Comparison of ENCODE assay signal across 8 cellular contexts in genomic region chr1:175193339-175193950, GRCh38. TPM values are rescaled to one million over a fixed set of nuclear protein-coding genes. Genes with fewer than 3 reads are reported as not detected.
DNase-seq lines count a peak whose midpoint lies in the region; ATAC-seq and TF ChIP-seq lines count a peak whose summit lies in the region.

No MANE protein-coding gene starts in this region.

- peak overlapping the region; percentile 48; the same call in 1 of the 2 replicates for H3K27ac ChIP-seq in MM.1S (ENCODE audit: low read length)

- peaks cover 26% of the 10 kb centered on the region for H3K36me3 Mint-ChIP-seq in dendritic cell treated with granulocyte-macrophage colony-stimulating factor and Interleukin-4, amounts not matched to agents 40 ng/mL and 50 ng/mL, for 4 days (ENCODE audit: low read depth)
- peaks cover 18 to 19% of the 10 kb centered on the region in 2 donors for H3K36me3 Mint-ChIP-seq in naive B cell

- no peaks in the 10 kb centered on the region for H3K36me3 ChIP-seq in BE2C
- no peaks in the 10 kb centered on the region for H3K36me3 ChIP-seq in MM.1S (replicated peaks; ENCODE audit: insufficient read depth, low read length)

- no peaks in the 10 kb centered on the region for H4K20me1 ChIP-seq in MM.1S (ENCODE audit: insufficient read depth, low read length)

- H3K4me3 ChIP-seq in BE2C (ENCODE audit: low read depth, low read length) (peak overlapping the region; percentile 41), MM.1S (ENCODE audit: low read length) (peak overlapping the region; percentile 63)

- H3K9me3 Mint-ChIP-seq in dendritic cell treated with granulocyte-macrophage colony-stimulating factor and Interleukin-4, amounts not matched to agents 40 ng/mL and 50 ng/mL, for 4 days = no peaks in the 10 kb centered on the region
- H3K9me3 Mint-ChIP-seq in naive B cell = no peaks in the 10 kb centered on the region

- H2AFZ ChIP-seq in MM.1S (ENCODE audit: low read length) = peak overlapping the region; percentile 82

- intact Hi-C loops in dendritic cell treated with granulocyte-macrophage colony-stimulating factor and Interleukin-4, amounts not matched to agents 40 ng/mL and 50 ng/mL, for 4 days (cut with micrococcal nuclease) = no loop called here

- TF ChIP-seq CTCF in BE2C (IDR thresholded peaks at IDR 0.05; ENCODE audit: low read depth, low read length) (no peak), MM.1S (IDR thresholded peaks at IDR 0.05; ENCODE audit: low read length) (no peak)

- peaks cover 22% of the 10 kb centered on the region for H3K27me3 ChIP-seq in BE2C
- H3K27me3 ChIP-seq in MM.1S (replicated peaks; ENCODE audit: insufficient read depth, low read length) = no peaks in the 10 kb centered on the region

- H3K4me2 ChIP-seq in MM.1S (ENCODE audit: low read depth, low read length) = peak overlapping the region; percentile 83

- peak overlapping the region; percentile 63 for H3K9ac ChIP-seq in MM.1S (ENCODE audit: low read length)

- H3K4me3 Mint-ChIP-seq in dendritic cell treated with granulocyte-macrophage colony-stimulating factor and Interleukin-4, amounts not matched to agents 40 ng/mL and 50 ng/mL, for 4 days = peak overlapping the region; percentile 86
- peak overlapping the region; percentile 85 to 100 (median 99) for H3K4me3 Mint-ChIP-seq in naive B cell

- no peaks in the 10 kb centered on the region for H3K27me3 Mint-ChIP-seq in dendritic cell treated with granulocyte-macrophage colony-stimulating factor and Interleukin-4, amounts not matched to agents 40 ng/mL and 50 ng/mL, for 4 days
- no peaks in the 10 kb centered on the region for H3K27me3 Mint-ChIP-seq in naive B cell

- ATAC-seq in naive B cell (ENCODE audit: low read depth in 2 of 2) (no peak), GM21717 (IDR thresholded peaks at IDR 0.05; ENCODE audit: unreplicated experiment) (no peak), HG03159 (IDR thresholded peaks at IDR 0.05; ENCODE audit: unreplicated experiment) (no peak), HG02763 (IDR thresholded peaks at IDR 0.05; ENCODE audit: unreplicated experiment) (no peak)

- H3K4me1 Mint-ChIP-seq in dendritic cell treated with granulocyte-macrophage colony-stimulating factor and Interleukin-4, amounts not matched to agents 40 ng/mL and 50 ng/mL, for 4 days (ENCODE audit: low read depth) = peaks cover 75% of the 10 kb centered on the region
- peaks cover 78 to 85% (median 85%) of the 10 kb centered on the region in 3 donors for H3K4me1 Mint-ChIP-seq in naive B cell

- no peaks in the 10 kb centered on the region for H3K9me2 ChIP-seq in MM.1S (replicated peaks; ENCODE audit: insufficient read depth, low read length)

- H3K79me2 ChIP-seq in MM.1S (ENCODE audit: low read length) = peaks cover 41% of the 10 kb centered on the region

- DNase-seq in BE2C = no peak
- peak; percentile 43 for DNase-seq in MM.1S
- no peak for DNase-seq in naive B cell
- DNase-seq in anterior cingulate cortex (lab: John Stamatoyannopoulos, UW) = no peak

- H3F3A ChIP-seq in MM.1S (ENCODE audit: insufficient read depth, low read length) = peaks cover 26% of the 10 kb centered on the region

- H3K9me3 ChIP-seq in BE2C = no peaks in the 10 kb centered on the region
- no peaks in the 10 kb centered on the region for H3K9me3 ChIP-seq in MM.1S (replicated peaks; ENCODE audit: insufficient read depth, low read length)

- peak overlapping the region; percentile 83 for H3K27ac Mint-ChIP-seq in dendritic cell treated with granulocyte-macrophage colony-stimulating factor and Interleukin-4, amounts not matched to agents 40 ng/mL and 50 ng/mL, for 4 days
- H3K27ac Mint-ChIP-seq in naive B cell = peak overlapping the region; percentile 89 to 96 (median 92)

- H3K4me1 ChIP-seq in BE2C = no peaks in the 10 kb centered on the region
- peaks cover 44% of the 10 kb centered on the region for H3K4me1 ChIP-seq in MM.1S (ENCODE audit: low read length)

RNA-seq across cellular contexts. Expression of gene KIAA0040, which starts 0.9 kb away (rescaled TPM):
- polyA plus RNA-seq in BE2C (2012; ENCODE audit: insufficient read depth, insufficient read length, low read depth) = not detected
- polyA plus RNA-seq in naive B cell (ENCODE audit: low read depth in 6 of 6) = 100 to 1,000 TPM in 5 of 6 donors, 10 to 100 TPM in 1; 97.1 to 182 (median 140) TPM
